28 cellular contexts compared by ENCODE assay signal in genomic region chr3:170200992-170201391, GRCh38.
"Had no signal": no experiment of that assay in that cellular context is flagged by ENCODE, and none has a peak within 500 bp of the region (broad histone marks: within the 10 kb centered on the region; RNA-seq: fewer than 3 reads in every experiment).

No MANE protein-coding gene starts in this region.

- H3K27me3 ChIP-seq: neural progenitor cell, ovary, right lobe of liver, sigmoid colon, stomach, thyroid gland, tibial nerve, upper lobe of left lung, vagina had no signal

- H3K27ac Mint-ChIP-seq: natural killer cell; nephron; neural progenitor cell; progenitor cell of endocrine pancreas; stimulated activated effector memory CD8-positive, alpha-beta T cell treated with anti-CD3 and anti-CD28 coated beads, Interleukin-12 subunit alpha, Interleukin-12 subunit beta, amount 100 ng/mL, for 72 hours; stimulated activated naive B cell treated with anti-CD40 and anti-IgM and Interleukin-4, amounts not matched to agents 10 μg/mL and 1 μg/mL and 100 μg/mL, for 72 hours; stimulated activated naive CD8-positive, alpha-beta T cell treated with anti-CD3 and anti-CD28 coated beads, Interleukin-15, Interleukin-2, amounts not matched to agents 100 ng/mL and 50 ng/mL, for 24 hours had no signal

- FAIRE-seq: small intestine, urothelium cell line had no signal

- H3K9me3 Mint-ChIP-seq: natural killer cell; nephron; neural progenitor cell; stimulated activated effector memory CD8-positive, alpha-beta T cell treated with anti-CD3 and anti-CD28 coated beads, Interleukin-12 subunit alpha, Interleukin-12 subunit beta, amount 100 ng/mL, for 72 hours; stimulated activated naive B cell treated with anti-CD40 and anti-IgM and Interleukin-4, amounts not matched to agents 10 μg/mL and 1 μg/mL and 100 μg/mL, for 72 hours; stimulated activated naive CD8-positive, alpha-beta T cell treated with anti-CD3 and anti-CD28 coated beads, Interleukin-15, Interleukin-2, amounts not matched to agents 100 ng/mL and 50 ng/mL, for 24 hours had no signal

- H3K4me3 ChIP-seq: neural progenitor cell, ovary, psoas muscle, right lobe of liver, sigmoid colon, stomach, thoracic aorta, thyroid gland, tibial nerve, upper lobe of left lung, vagina had no signal

- H3K36me3 ChIP-seq: neural progenitor cell, ovary, right lobe of liver, sigmoid colon, stomach, thoracic aorta, thyroid gland, tibial nerve, upper lobe of left lung, vagina had no signal

- H3K36me3 Mint-ChIP-seq: natural killer cell; neural progenitor cell; stimulated activated effector memory CD8-positive, alpha-beta T cell treated with anti-CD3 and anti-CD28 coated beads, Interleukin-12 subunit alpha, Interleukin-12 subunit beta, amount 100 ng/mL, for 72 hours; stimulated activated naive B cell treated with anti-CD40 and anti-IgM and Interleukin-4, amounts not matched to agents 10 μg/mL and 1 μg/mL and 100 μg/mL, for 72 hours had no signal

- H3K4me3 Mint-ChIP-seq: natural killer cell; nephron; neural progenitor cell; stimulated activated effector memory CD8-positive, alpha-beta T cell treated with anti-CD3 and anti-CD28 coated beads, Interleukin-12 subunit alpha, Interleukin-12 subunit beta, amount 100 ng/mL, for 72 hours; stimulated activated naive B cell treated with anti-CD40 and anti-IgM and Interleukin-4, amounts not matched to agents 10 μg/mL and 1 μg/mL and 100 μg/mL, for 72 hours; stimulated activated naive CD8-positive, alpha-beta T cell treated with anti-CD3 and anti-CD28 coated beads, Interleukin-15, Interleukin-2, amounts not matched to agents 100 ng/mL and 50 ng/mL, for 24 hours had no signal

- H3K4me1 Mint-ChIP-seq: natural killer cell; stimulated activated effector memory CD8-positive, alpha-beta T cell treated with anti-CD3 and anti-CD28 coated beads, Interleukin-12 subunit alpha, Interleukin-12 subunit beta, amount 100 ng/mL, for 72 hours; stimulated activated naive B cell treated with anti-CD40 and anti-IgM and Interleukin-4, amounts not matched to agents 10 μg/mL and 1 μg/mL and 100 μg/mL, for 72 hours had no signal

- H3K27me3 Mint-ChIP-seq: progenitor cell of endocrine pancreas had no signal

- DNase-seq: natural killer cell; occipital lobe; ovary; posterior cingulate gyrus; psoas muscle; right cardiac atrium; right lobe of liver; sigmoid colon; small intestine; stimulated activated CD4-positive, alpha-beta T cell treated with anti-CD3 and anti-CD28 coated beads, Interleukin-15, amount 100 ng/mL, for 24 hours; stimulated activated CD4-positive, alpha-beta T cell treated with anti-CD3 and anti-CD28 coated beads, Interleukin-2, amount 100 ng/mL, for 24 hours; stimulated activated CD4-positive, alpha-beta T cell treated with anti-CD3 and anti-CD28 coated beads, Interleukin-2, amount 100 ng/mL, for 48 hours; stimulated activated CD4-positive, alpha-beta T cell treated with anti-CD3 and anti-CD28 coated beads, Interleukin-4, amount 100 ng/mL, for 24 hours; stimulated activated naive B cell treated with anti-CD40 and anti-IgM and Interleukin-4, amounts not matched to agents 10 μg/mL and 1 μg/mL and 100 μg/mL, for 72 hours; stimulated activated naive CD4-positive, alpha-beta T cell treated with Interleukin-2 at 50 U/mL for 16 hours; stomach; thyroid gland; trophoblast cell; upper lobe of left lung had no signal
